11 cellular contexts compared by ENCODE assay signal in genomic region chr6:15148356-15149058, GRCh38.
DNase-seq lines count a peak whose midpoint lies in the region; ATAC-seq, FAIRE-seq and TF ChIP-seq lines count a peak whose summit lies in the region.
"Had no signal": no experiment of that assay in that cellular context is flagged by ENCODE, and none has a peak within 500 bp of the region (broad histone marks: within the 10 kb centered on the region; RNA-seq: fewer than 3 reads in every experiment).

No MANE protein-coding gene starts in this region.

- FAIRE-seq in A549 (lab: Jason Lieb, UNC) = no peak

- H3K36me3 ChIP-seq in SK-N-MC (ENCODE audit: insufficient read depth, low read length) = no peaks in the 10 kb centered on the region

- ATAC-seq in A549 (peak; percentile 54 to 74; a peak in 5 of 6 replicates), foreskin keratinocyte (peak; percentile 95), HG02885 (IDR thresholded peaks at IDR 0.05; ENCODE audit: poor library complexity, unreplicated experiment) (no peak), HG03039 (IDR thresholded peaks at IDR 0.05; ENCODE audit: unreplicated experiment) (no peak), GM18502 (IDR thresholded peaks at IDR 0.05; ENCODE audit: poor library complexity, unreplicated experiment) (no peak), HG03196 (IDR thresholded peaks at IDR 0.05; ENCODE audit: unreplicated experiment) (no peak)
- ATAC-seq: body of pancreas, left lobe of liver had no signal

- POLR2A ChIA-PET in A549 (lab: Yijun Ruan, JAX) = no interaction called here

- no peak for TF ChIP-seq RAD21 in A549 (conservative IDR thresholded peaks at IDR 0.05 in 1 of 2, IDR thresholded peaks at IDR 0.05 in 1 of 2)

- H3K9me3 ChIP-seq in A549 = no peaks in the 10 kb centered on the region
- H3K9me3 ChIP-seq in SK-N-MC (ENCODE audit: low read depth, low read length) = no peaks in the 10 kb centered on the region
- H3K9me3 ChIP-seq: body of pancreas had no signal

- H3K27ac ChIP-seq in A549 (peak overlapping the region in 1 of 2 experiments; percentile 72; a peak in 3 of 6 replicates), SK-N-MC (0 out of 2 replicates have a peak overlapping the region, but pooled peaks have one; percentile 3), foreskin keratinocyte (peak overlapping the region; percentile 50)
- H3K27ac ChIP-seq: body of pancreas had no signal

- TF ChIP-seq POLR2A in A549 (IDR thresholded peaks at IDR 0.05; ENCODE audit: low read length) = no peak

- peak overlapping the region; percentile 30; the same call in 2 of the 3 replicates for H3K4me2 ChIP-seq in A549

- CTCF ChIA-PET in A549 (lab: Yijun Ruan, JAX) = no interaction called here

- no peaks in the 10 kb centered on the region for H3K27me3 ChIP-seq in foreskin keratinocyte
- H3K27me3 ChIP-seq: body of pancreas had no signal

- H3K4me1 ChIP-seq in A549 (peaks cover 7% of the 10 kb centered on the region), foreskin keratinocyte (peaks cover 6% of the 10 kb centered on the region)
- H3K4me1 ChIP-seq: body of pancreas had no signal

- TF ChIP-seq EP300 in A549 (IDR thresholded peaks at IDR 0.05) = no peak

- H3K4me3 ChIP-seq in A549 = no peak overlapping the region
- no peak overlapping the region for H3K4me3 ChIP-seq in GM12865 (ENCODE audit: low read depth, low read length)
- H3K4me3 ChIP-seq in SK-N-MC = no peak overlapping the region
- H3K4me3 ChIP-seq: body of pancreas had no signal

- H3K9ac ChIP-seq in SK-N-MC (ENCODE audit: insufficient read length) = peak overlapping the region; percentile 0

- 53% methylated on average over 10 of the region's 10 CpGs for WGBS in A549 (ENCODE audit: missing lambda C conversion rate)

- TF ChIP-seq CTCF in A549 (IDR thresholded peaks at IDR 0.05) = no peak
- no peak for TF ChIP-seq CTCF in GM12865 (IDR thresholded peaks at IDR 0.05; ENCODE audit: insufficient read depth, low read depth, low read length, missing control alignments)
- TF ChIP-seq CTCF in foreskin keratinocyte (conservative IDR thresholded peaks at IDR 0.05) = no peak

- DNase-seq in A549 (ENCODE audit: low read depth in 1 of 2, low spot score in 1 of 2) = peak in 1 of 2 experiments; percentile 9
- DNase-seq in GM12865 (ENCODE audit: low read depth) = peak; percentile 8
- DNase-seq in SK-N-MC (ENCODE audit: low read depth, low spot score) = no peak
- peak; percentile 93 for DNase-seq in foreskin keratinocyte
- DNase-seq: stimulated activated CD4-positive, alpha-beta T cell treated with anti-CD3 and anti-CD28 coated beads, Interleukin-1b, Interleukin-23, amount 100 ng/mL, for 48 hours had no signal

TF ChIP-seq in A549, 52 proteins besides CTCF, POLR2A, EP300 and RAD21:
- TF ChIP-seq, protein P1, sequence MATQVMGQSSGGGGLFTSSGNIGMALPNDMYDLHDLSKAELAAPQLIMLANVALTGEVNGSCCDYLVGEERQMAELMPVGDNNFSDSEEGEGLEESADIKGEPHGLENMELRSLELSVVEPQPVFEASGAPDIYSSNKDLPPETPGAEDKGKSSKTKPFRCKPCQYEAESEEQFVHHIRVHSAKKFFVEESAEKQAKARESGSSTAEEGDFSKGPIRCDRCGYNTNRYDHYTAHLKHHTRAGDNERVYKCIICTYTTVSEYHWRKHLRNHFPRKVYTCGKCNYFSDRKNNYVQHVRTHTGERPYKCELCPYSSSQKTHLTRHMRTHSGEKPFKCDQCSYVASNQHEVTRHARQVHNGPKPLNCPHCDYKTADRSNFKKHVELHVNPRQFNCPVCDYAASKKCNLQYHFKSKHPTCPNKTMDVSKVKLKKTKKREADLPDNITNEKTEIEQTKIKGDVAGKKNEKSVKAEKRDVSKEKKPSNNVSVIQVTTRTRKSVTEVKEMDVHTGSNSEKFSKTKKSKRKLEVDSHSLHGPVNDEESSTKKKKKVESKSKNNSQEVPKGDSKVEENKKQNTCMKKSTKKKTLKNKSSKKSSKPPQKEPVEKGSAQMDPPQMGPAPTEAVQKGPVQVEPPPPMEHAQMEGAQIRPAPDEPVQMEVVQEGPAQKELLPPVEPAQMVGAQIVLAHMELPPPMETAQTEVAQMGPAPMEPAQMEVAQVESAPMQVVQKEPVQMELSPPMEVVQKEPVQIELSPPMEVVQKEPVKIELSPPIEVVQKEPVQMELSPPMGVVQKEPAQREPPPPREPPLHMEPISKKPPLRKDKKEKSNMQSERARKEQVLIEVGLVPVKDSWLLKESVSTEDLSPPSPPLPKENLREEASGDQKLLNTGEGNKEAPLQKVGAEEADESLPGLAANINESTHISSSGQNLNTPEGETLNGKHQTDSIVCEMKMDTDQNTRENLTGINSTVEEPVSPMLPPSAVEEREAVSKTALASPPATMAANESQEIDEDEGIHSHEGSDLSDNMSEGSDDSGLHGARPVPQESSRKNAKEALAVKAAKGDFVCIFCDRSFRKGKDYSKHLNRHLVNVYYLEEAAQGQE (IDR thresholded peaks at IDR 0.05) = no peak
- TF ChIP-seq CBX8 (IDR thresholded peaks at IDR 0.05) (no peak), PHF8 (IDR thresholded peaks at IDR 0.05; ENCODE audit: borderline replicate concordance, low read depth) (no peak)

Comparison
In these comparisons a context has a peak if more than half of its experiments do, and no peak if none do; other contexts are left out.
1. ATAC-seq: peak in A549 (2 of 2) and foreskin keratinocyte (single experiment); none in HG02885 (single experiment), HG03039 (single experiment), GM18502 (single experiment) and HG03196 (single experiment).